In the genomic region with DNA sequence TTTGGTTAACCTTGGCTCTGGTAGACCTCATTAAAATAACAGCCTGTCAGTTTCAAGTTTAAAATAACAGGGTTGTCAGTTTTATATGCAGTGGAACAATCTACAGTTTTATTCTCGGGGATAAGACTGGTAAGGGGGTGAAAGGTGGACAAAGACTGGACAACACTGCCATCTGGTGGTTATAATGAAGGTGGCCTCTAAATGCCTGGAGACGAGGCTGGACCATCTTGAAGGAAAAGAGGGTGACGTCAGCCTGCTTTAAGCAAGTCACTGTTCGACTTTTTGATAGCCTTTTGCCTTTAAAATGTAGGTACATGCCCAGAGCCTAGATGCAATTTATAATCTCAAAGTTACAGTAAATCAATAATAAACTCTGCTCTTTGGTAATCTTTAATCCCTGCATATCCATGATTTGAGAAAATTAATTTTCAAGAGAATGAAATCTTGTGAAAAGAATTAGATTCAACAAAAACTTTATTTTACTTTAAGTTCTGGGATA, we compare ENCODE assay signal across 8 cellular contexts.
DNase-seq lines count a peak whose midpoint lies in the region; ATAC-seq, FAIRE-seq and TF ChIP-seq lines count a peak whose summit lies in the region.

No MANE protein-coding gene starts in this region.

- H3K27ac Mint-ChIP-seq in effector memory CD8-positive, alpha-beta T cell, result no peak overlapping the region
- H3K27ac Mint-ChIP-seq in mesothelial cell of epicardium, result no peak overlapping the region

- H3K27me3 Mint-ChIP-seq in effector memory CD8-positive, alpha-beta T cell, result peaks cover 17 to 22% of the 10 kb centered on the region in 2 donors
- H3K27me3 Mint-ChIP-seq in mesothelial cell of epicardium (ENCODE audit: low read depth), result no peaks in the 10 kb centered on the region

- ATAC-seq in HG03571 (IDR thresholded peaks at IDR 0.05; ENCODE audit: unreplicated experiment), result peak; percentile 97
- ATAC-seq in effector memory CD8-positive, alpha-beta T cell (replicated peaks), result peak; percentile 98

- no peaks in the 10 kb centered on the region for H3K4me1 Mint-ChIP-seq in effector memory CD8-positive, alpha-beta T cell (ENCODE audit: low read depth in 2 of 2)
- H3K4me1 Mint-ChIP-seq in mesothelial cell of epicardium, result peaks cover 12% of the 10 kb centered on the region

- peak; percentile 98 for FAIRE-seq in D721Med (lab: Jason Lieb, UNC)

- TF ChIP-seq CTCF in D721Med (IDR thresholded peaks at IDR 0.05; ENCODE audit: insufficient read depth, missing control alignments) (peak; percentile 86), GM20000 (IDR thresholded peaks at IDR 0.05; ENCODE audit: extremely low read depth, missing control alignments) (peak; percentile 76), mesothelial cell of epicardium (IDR thresholded peaks at IDR 0.05; ENCODE audit: unreplicated experiment) (peak; percentile 90)

- no peaks in the 10 kb centered on the region for H3K9me3 Mint-ChIP-seq in effector memory CD8-positive, alpha-beta T cell
- peaks cover 3% of the 10 kb centered on the region for H3K9me3 Mint-ChIP-seq in mesothelial cell of epicardium

- H3K36me3 Mint-ChIP-seq in effector memory CD8-positive, alpha-beta T cell (ENCODE audit: insufficient read depth), result no peaks in the 10 kb centered on the region
- peaks cover 6% of the 10 kb centered on the region for H3K36me3 Mint-ChIP-seq in mesothelial cell of epicardium

- peak; percentile 26 for DNase-seq in D721Med (ENCODE audit: insufficient read length, low spot score)
- peak; percentile 71 for DNase-seq in GM20000 (ENCODE audit: low spot score)
- DNase-seq in NCI-H774 (lab: John Stamatoyannopoulos, UW), result peak; percentile 56
- peak; percentile 58 to 69 for DNase-seq in activated CD4-positive, alpha-beta T cell treated with anti-CD3 and anti-CD28 coated beads, Interleukin-2, amount 50 U/mL, for 48 hours
- peak; percentile 57 to 64 (median 59) for DNase-seq in effector memory CD8-positive, alpha-beta T cell
- DNase-seq in mesothelial cell of epicardium (ENCODE audit: low spot score in 2 of 2, unreplicated experiment in 2 of 2), result peak in 1 of 2 experiments; percentile 68
- DNase-seq in stimulated activated CD8-positive, alpha-beta memory T cell treated with anti-CD3 and anti-CD28 coated beads, Interleukin-4, amount 100 ng/mL, for 48 hours, result peak; percentile 66

- no peak overlapping the region for H3K4me3 Mint-ChIP-seq in effector memory CD8-positive, alpha-beta T cell
- H3K4me3 Mint-ChIP-seq in mesothelial cell of epicardium, result no peak overlapping the region
